2 cellular contexts compared by ENCODE assay signal in genomic region chr1:29269356-29269755, GRCh38.
TF ChIP-seq lines count a peak whose summit lies in the region.

No MANE protein-coding gene starts in this region.

TF ChIP-seq in IMR-90, 13 proteins besides CTCF, POLR2A, EP300 and RAD21:
- no peak for TF ChIP-seq USF2 (IDR thresholded peaks at IDR 0.05; ENCODE audit: low read depth, low read length)
- no peak for TF ChIP-seq ELK1 (IDR thresholded peaks at IDR 0.05; ENCODE audit: borderline replicate concordance, low read depth, low read length)
- no peak for TF ChIP-seq CHD1 (IDR thresholded peaks at IDR 0.05; ENCODE audit: low read depth, low read length)
- TF ChIP-seq SMC3 (IDR thresholded peaks at IDR 0.05; ENCODE audit: low read depth, low read length), result no peak
- no peak for TF ChIP-seq CEBPB (IDR thresholded peaks at IDR 0.05; ENCODE audit: low read depth, low read length)
- TF ChIP-seq BHLHE40 (IDR thresholded peaks at IDR 0.05; ENCODE audit: low read depth, low read length), result no peak
- TF ChIP-seq RCOR1 (IDR thresholded peaks at IDR 0.05; ENCODE audit: insufficient replicate concordance, low read length), result no peak
- TF ChIP-seq RFX5 (IDR thresholded peaks at IDR 0.05; ENCODE audit: low read depth, low read length), result no peak
- TF ChIP-seq NFE2L2 (IDR thresholded peaks at IDR 0.05; ENCODE audit: low read depth, low read length), result no peak
- TF ChIP-seq MAFK (IDR thresholded peaks at IDR 0.05; ENCODE audit: low read depth, low read length), result no peak
- no peak for TF ChIP-seq MAZ (IDR thresholded peaks at IDR 0.05; ENCODE audit: borderline replicate concordance, low read depth, low read length)

TF ChIP-seq in H1, 55 proteins besides CTCF, POLR2A, EP300 and RAD21:
- TF ChIP-seq EGR1 (IDR thresholded peaks at IDR 0.05; ENCODE audit: borderline replicate concordance, low read depth, low read length) (no peak), BCL11A (IDR thresholded peaks at IDR 0.05; ENCODE audit: low read depth in 2 of 2, low read length in 2 of 2) (no peak), KDM5A (IDR thresholded peaks at IDR 0.05; ENCODE audit: low read length) (no peak), RXRA (IDR thresholded peaks at IDR 0.05; ENCODE audit: insufficient read depth, low read depth, low read length) (no peak), ATF2 (IDR thresholded peaks at IDR 0.05; ENCODE audit: low read length) (no peak), RBBP5 (IDR thresholded peaks at IDR 0.05; ENCODE audit: borderline replicate concordance, low read depth, low read length) (no peak), HDAC6 (IDR thresholded peaks at IDR 0.05; ENCODE audit: low read depth, low read length) (no peak), TEAD4 (IDR thresholded peaks at IDR 0.05; ENCODE audit: low read depth, low read length) (no peak), TCF12 (IDR thresholded peaks at IDR 0.05; ENCODE audit: low read depth, low read length) (no peak), CHD1 (IDR thresholded peaks at IDR 0.05; ENCODE audit: low read depth, low read length) (no peak), SRF (IDR thresholded peaks at IDR 0.05; ENCODE audit: low read depth, low read length) (no peak), SIN3A (conservative IDR thresholded peaks at IDR 0.05 in 1 of 2, IDR thresholded peaks at IDR 0.05 in 1 of 2; ENCODE audit: low read depth in 1 of 2, low read length in 2 of 2) (no peak), SIRT6 (IDR thresholded peaks at IDR 0.05; ENCODE audit: low read length) (no peak), CEBPB (IDR thresholded peaks at IDR 0.05; ENCODE audit: low read depth, low read length) (no peak), TAF7 (optimal IDR thresholded peaks at IDR 0.05; ENCODE audit: borderline replicate concordance, low read depth, low read length) (no peak), PHF8 (conservative IDR thresholded peaks at IDR 0.05; ENCODE audit: low read depth, low read length) (no peak), BACH1 (IDR thresholded peaks at IDR 0.05; ENCODE audit: low read length) (no peak), ZNF274 (IDR thresholded peaks at IDR 0.05; ENCODE audit: borderline replicate concordance, extremely low read depth, low read length) (no peak), MAFK (IDR thresholded peaks at IDR 0.05; ENCODE audit: low read depth, low read length) (no peak)
- TF ChIP-seq, protein P1, sequence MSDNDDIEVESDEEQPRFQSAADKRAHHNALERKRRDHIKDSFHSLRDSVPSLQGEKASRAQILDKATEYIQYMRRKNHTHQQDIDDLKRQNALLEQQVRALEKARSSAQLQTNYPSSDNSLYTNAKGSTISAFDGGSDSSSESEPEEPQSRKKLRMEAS (IDR thresholded peaks at IDR 0.05), result no peak
TF ChIP-seq in H1: peak in this region for 0.
